23 cellular contexts compared by ENCODE assay signal in the genomic region with DNA sequence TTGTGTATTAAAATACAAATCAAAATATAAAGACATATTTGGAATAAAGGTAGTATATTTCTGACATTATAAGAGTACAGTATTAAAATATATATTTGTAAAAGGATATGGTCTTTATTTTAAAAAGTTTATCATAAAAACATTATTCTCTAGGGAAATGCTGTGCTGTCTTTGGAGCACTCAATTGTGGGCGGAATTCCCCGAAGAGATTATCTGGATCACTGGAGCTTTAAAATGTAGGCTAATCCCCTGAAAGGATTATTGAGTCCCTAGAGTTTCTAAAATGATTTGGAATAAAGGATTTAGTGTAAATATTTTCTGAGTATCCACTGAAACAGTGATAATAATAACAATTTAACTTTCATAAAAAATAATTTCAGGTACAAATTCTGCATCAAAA.
"Had no signal": no experiment of that assay in that cellular context is flagged by ENCODE, and none has a peak within 500 bp of the region (broad histone marks: within the 10 kb centered on the region; RNA-seq: fewer than 3 reads in every experiment).

No MANE protein-coding gene starts in this region.

- H3K4me1 ChIP-seq: colonic mucosa, foreskin keratinocyte, heart left ventricle, psoas muscle, right atrium auricular region, sigmoid colon, suprapubic skin, thyroid gland, upper lobe of left lung, uterus had no signal

- H3K36me3 ChIP-seq: colonic mucosa, heart left ventricle, neutrophil, right atrium auricular region, sigmoid colon, suprapubic skin, thyroid gland, upper lobe of left lung, uterus had no signal

- H3K9me3 ChIP-seq: neutrophil, psoas muscle, right atrium auricular region, sigmoid colon, suprapubic skin, thyroid gland, upper lobe of left lung, uterus had no signal

- H3K27ac ChIP-seq: colonic mucosa, foreskin keratinocyte, heart left ventricle, neutrophil, psoas muscle, right atrium auricular region, sigmoid colon, skin epidermis, suprapubic skin, thyroid gland, upper lobe of left lung, uterus had no signal

- H3K27me3 ChIP-seq: colonic mucosa, foreskin keratinocyte, heart left ventricle, neutrophil, right atrium auricular region, sigmoid colon, suprapubic skin, thyroid gland, upper lobe of left lung, uterus had no signal

- H3K4me3 ChIP-seq: colonic mucosa, heart left ventricle, psoas muscle, right atrium auricular region, sigmoid colon, skin epidermis, suprapubic skin, thyroid gland, upper lobe of left lung, uterus had no signal

- DNase-seq: colonic mucosa; dermis blood vessel endothelial cell; endodermal cell; erythroblast; foreskin keratinocyte; heart left ventricle; hippocampal formation; left colon; left ventricle myocardium superior; mesendoderm; naive B cell; psoas muscle; sigmoid colon; stimulated activated CD4-positive, alpha-beta T cell treated with anti-CD3 and anti-CD28 coated beads, Interleukin-12 subunit alpha, Interleukin-12 subunit beta, amount 100 ng/mL, for 4 hours; stimulated activated naive CD4-positive, alpha-beta T cell; thyroid gland; upper lobe of left lung; uterus had no signal

- FAIRE-seq: endothelial cell of umbilical vein had no signal
